ENCODE assay signal across 11 cellular contexts in the genomic region with DNA sequence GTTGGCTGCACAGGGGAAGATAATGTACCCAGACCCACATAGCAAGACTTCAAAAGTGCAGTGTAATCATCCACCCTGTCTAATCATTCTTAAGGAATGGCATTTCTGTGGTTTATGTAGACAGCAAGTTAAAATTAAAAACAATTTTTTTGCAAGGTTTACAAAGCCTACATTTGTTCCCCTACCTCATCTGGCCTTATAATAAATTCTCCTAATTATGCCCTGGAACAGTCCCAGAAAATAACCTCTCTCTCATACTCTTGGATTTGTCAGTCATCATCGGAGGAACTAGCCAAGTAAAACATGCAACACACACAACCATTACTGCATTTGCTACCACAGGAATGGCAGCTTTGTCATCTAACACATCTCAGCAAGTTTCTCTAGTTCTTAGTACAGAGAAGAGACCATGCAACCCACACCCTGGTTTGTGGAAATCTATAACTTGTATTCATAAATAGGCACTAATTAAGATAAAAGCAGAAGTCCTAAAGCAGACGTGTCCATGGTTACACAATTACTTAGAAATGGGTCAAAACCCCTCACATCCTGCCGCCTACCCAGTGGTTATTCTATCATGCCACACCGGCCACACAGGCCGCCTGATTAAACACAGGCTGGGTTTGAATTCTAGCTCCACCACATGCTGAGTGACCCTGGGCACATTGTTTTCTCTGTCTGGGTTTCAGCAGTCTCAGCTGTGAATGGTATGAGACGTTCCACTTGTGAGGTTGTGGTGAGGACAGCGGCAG. TPM values are rescaled to one million over a fixed set of nuclear protein-coding genes. Genes with fewer than 3 reads are reported as not detected.
DNase-seq lines count a peak whose midpoint lies in the region; ATAC-seq and TF ChIP-seq lines count a peak whose summit lies in the region.
"Had no signal": no experiment of that assay in that cellular context is flagged by ENCODE, and none has a peak within 500 bp of the region (broad histone marks: within the 10 kb centered on the region; RNA-seq: fewer than 3 reads in every experiment).

No MANE protein-coding gene starts in this region.

- TF ChIP-seq POLR2A in heart left ventricle (IDR thresholded peaks at IDR 0.05): no peak

- no peak for TF ChIP-seq CTCF in HEK293 (tag by site-specific recombination; IDR thresholded peaks at IDR 0.05)
- no peak for TF ChIP-seq CTCF in heart left ventricle (IDR thresholded peaks at IDR 0.05)

- DNase-seq in AG20443 (ENCODE audit: low spot score) (peak; percentile 76), RPMI7951 (ENCODE audit: low read depth) (peak; percentile 70), heart left ventricle (no peak), islet precursor cell (no peak), NCI-H345 treated with DMSO at 0.1 percent for 48 hours (lab: John Stamatoyannopoulos, UW; ENCODE audit: unreplicated experiment) (no peak), ureter (ENCODE audit: low spot score) (no peak)
- DNase-seq in stimulated activated CD4-positive, alpha-beta T cell treated with anti-CD3 and anti-CD28 coated beads, Interleukin-1b, Interleukin-23, amount 100 ng/mL, for 48 hours: no peak
- DNase-seq: effector memory CD4-positive, alpha-beta T cell; GF-D8 had no signal

- POLR2A ChIA-PET in HEK293 (lab: Yijun Ruan, JAX): interaction anchor here (0.6 kb wide), 1 partner anchor 70 kb away, joined by 4 read pairs; no protein-coding TSS in a partner anchor

- no peak overlapping the region for H3K4me3 ChIP-seq in HEK293 (ENCODE audit: low read depth, low read length)
- H3K4me3 ChIP-seq in heart left ventricle: no peak overlapping the region
- H3K4me3 ChIP-seq: vagina had no signal

- intact Hi-C loops in heart left ventricle (cut with DNase I): loop anchor here in 5 of 10 donors (5.0 to 10.0 kb wide), 4 partner anchors 43 to 164 kb away; no protein-coding TSS in a partner anchor

- ATAC-seq in heart left ventricle: peak in 3 of 4 donors; percentile 27 to 44 (median 33)

- H3K4me1 ChIP-seq in HEK293 (ENCODE audit: control insufficient read depth, insufficient read depth, low read length) (peaks cover 16% of the 10 kb centered on the region), heart left ventricle (peaks cover 0 to 79% (median 38%) of the 10 kb centered on the region in 12 donors)

- H3K27me3 ChIP-seq in heart left ventricle: no peaks in the 10 kb centered on the region
- H3K27me3 ChIP-seq: vagina had no signal

- WGBS in heart left ventricle, 4 donors: 39 to 51% (median 45%) methylated on average over 7 of the region's 7 CpGs

- no peaks in the 10 kb centered on the region for H3K9me3 ChIP-seq in HEK293 (ENCODE audit: control insufficient read depth, insufficient read depth, low read depth, low read length)
- no peaks in the 10 kb centered on the region for H3K9me3 ChIP-seq in heart left ventricle
- H3K9me3 ChIP-seq: vagina had no signal

- CTCF ChIA-PET in HEK293 (lab: Yijun Ruan, JAX): interaction anchor here (0.6 to 1.0 kb wide), 3 partner anchors 26 to 57 kb away, joined by 3 to 6 read pairs (median 3); no protein-coding TSS in a partner anchor

- H3K36me3 ChIP-seq in HEK293 (ENCODE audit: control insufficient read depth in 2 of 2, insufficient read depth in 1 of 2, low read length in 2 of 2) (no peaks in the 10 kb centered on the region), heart left ventricle (peaks cover 0 to 9% (median 0%) of the 10 kb centered on the region in 9 donors)
- H3K36me3 ChIP-seq: vagina had no signal

- H3K27ac ChIP-seq in HEK293 (ENCODE audit: extremely low read depth, low read depth, low read length) (peak overlapping the region; percentile 9; the same call in 1 of the 2 replicates), heart left ventricle (peak overlapping the region in 10 of 12 donors; percentile 5 to 55 (median 38))
- H3K27ac ChIP-seq: vagina had no signal

TF ChIP-seq in HEK293, 187 proteins besides CTCF, POLR2A, EP300 and RAD21:
- TF ChIP-seq ZNF354C (tag by site-specific recombination; IDR thresholded peaks at IDR 0.05; ENCODE audit: borderline replicate concordance, low read depth): no peak
- TF ChIP-seq, protein P1, sequence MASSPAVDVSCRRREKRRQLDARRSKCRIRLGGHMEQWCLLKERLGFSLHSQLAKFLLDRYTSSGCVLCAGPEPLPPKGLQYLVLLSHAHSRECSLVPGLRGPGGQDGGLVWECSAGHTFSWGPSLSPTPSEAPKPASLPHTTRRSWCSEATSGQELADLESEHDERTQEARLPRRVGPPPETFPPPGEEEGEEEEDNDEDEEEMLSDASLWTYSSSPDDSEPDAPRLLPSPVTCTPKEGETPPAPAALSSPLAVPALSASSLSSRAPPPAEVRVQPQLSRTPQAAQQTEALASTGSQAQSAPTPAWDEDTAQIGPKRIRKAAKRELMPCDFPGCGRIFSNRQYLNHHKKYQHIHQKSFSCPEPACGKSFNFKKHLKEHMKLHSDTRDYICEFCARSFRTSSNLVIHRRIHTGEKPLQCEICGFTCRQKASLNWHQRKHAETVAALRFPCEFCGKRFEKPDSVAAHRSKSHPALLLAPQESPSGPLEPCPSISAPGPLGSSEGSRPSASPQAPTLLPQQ (tag by site-specific recombination; IDR thresholded peaks at IDR 0.05): 0 out of 2 replicates have a peak, but pooled peaks have one; percentile 12
- peak; percentile 38; the same call in 1 of the 2 replicates for TF ChIP-seq OSR2 (tag by site-specific recombination; IDR thresholded peaks at IDR 0.05)
- no peak for TF ChIP-seq ZNF157 (tag by site-specific recombination; IDR thresholded peaks at IDR 0.05)
- TF ChIP-seq, protein P2, sequence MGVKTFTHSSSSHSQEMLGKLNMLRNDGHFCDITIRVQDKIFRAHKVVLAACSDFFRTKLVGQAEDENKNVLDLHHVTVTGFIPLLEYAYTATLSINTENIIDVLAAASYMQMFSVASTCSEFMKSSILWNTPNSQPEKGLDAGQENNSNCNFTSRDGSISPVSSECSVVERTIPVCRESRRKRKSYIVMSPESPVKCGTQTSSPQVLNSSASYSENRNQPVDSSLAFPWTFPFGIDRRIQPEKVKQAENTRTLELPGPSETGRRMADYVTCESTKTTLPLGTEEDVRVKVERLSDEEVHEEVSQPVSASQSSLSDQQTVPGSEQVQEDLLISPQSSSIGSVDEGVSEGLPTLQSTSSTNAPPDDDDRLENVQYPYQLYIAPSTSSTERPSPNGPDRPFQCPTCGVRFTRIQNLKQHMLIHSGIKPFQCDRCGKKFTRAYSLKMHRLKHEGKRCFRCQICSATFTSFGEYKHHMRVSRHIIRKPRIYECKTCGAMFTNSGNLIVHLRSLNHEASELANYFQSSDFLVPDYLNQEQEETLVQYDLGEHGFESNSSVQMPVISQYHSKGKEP (tag by site-specific recombination; IDR thresholded peaks at IDR 0.05): peak; percentile 55
- TF ChIP-seq, protein P3, sequence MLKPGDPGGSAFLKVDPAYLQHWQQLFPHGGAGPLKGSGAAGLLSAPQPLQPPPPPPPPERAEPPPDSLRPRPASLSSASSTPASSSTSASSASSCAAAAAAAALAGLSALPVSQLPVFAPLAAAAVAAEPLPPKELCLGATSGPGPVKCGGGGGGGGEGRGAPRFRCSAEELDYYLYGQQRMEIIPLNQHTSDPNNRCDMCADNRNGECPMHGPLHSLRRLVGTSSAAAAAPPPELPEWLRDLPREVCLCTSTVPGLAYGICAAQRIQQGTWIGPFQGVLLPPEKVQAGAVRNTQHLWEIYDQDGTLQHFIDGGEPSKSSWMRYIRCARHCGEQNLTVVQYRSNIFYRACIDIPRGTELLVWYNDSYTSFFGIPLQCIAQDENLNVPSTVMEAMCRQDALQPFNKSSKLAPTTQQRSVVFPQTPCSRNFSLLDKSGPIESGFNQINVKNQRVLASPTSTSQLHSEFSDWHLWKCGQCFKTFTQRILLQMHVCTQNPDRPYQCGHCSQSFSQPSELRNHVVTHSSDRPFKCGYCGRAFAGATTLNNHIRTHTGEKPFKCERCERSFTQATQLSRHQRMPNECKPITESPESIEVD (tag by site-specific recombination; IDR thresholded peaks at IDR 0.05): 0 out of 2 replicates have a peak, but pooled peaks have one; percentile 18
- TF ChIP-seq ZIC2 (tag by site-specific recombination; IDR thresholded peaks at IDR 0.05): peak; percentile 63
- no peak for TF ChIP-seq ZNF670 (tag by site-specific recombination; IDR thresholded peaks at IDR 0.05; ENCODE audit: low read depth)
- TF ChIP-seq, protein P4, sequence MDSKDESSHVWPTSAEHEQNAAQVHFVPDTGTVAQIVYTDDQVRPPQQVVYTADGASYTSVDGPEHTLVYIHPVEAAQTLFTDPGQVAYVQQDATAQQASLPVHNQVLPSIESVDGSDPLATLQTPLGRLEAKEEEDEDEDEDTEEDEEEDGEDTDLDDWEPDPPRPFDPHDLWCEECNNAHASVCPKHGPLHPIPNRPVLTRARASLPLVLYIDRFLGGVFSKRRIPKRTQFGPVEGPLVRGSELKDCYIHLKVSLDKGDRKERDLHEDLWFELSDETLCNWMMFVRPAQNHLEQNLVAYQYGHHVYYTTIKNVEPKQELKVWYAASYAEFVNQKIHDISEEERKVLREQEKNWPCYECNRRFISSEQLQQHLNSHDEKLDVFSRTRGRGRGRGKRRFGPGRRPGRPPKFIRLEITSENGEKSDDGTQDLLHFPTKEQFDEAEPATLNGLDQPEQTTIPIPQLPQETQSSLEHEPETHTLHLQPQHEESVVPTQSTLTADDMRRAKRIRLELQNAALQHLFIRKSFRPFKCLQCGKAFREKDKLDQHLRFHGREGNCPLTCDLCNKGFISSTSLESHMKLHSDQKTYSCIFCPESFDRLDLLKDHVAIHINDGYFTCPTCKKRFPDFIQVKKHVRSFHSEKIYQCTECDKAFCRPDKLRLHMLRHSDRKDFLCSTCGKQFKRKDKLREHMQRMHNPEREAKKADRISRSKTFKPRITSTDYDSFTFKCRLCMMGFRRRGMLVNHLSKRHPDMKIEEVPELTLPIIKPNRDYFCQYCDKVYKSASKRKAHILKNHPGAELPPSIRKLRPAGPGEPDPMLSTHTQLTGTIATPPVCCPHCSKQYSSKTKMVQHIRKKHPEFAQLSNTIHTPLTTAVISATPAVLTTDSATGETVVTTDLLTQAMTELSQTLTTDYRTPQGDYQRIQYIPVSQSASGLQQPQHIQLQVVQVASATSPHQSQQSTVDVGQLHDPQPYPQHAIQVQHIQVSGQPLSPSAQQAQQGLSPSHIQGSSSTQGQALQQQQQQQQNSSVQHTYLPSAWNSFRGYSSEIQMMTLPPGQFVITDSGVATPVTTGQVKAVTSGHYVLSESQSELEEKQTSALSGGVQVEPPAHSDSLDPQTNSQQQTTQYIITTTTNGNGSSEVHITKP (tag by site-specific recombination; IDR thresholded peaks at IDR 0.05): peak; percentile 89
- 0 out of 2 replicates have a peak, but pooled peaks have one; percentile 15 for TF ChIP-seq GLIS1 (tag by site-specific recombination; IDR thresholded peaks at IDR 0.05)

RNA-seq across cellular contexts. Expression of a gene that starts 19.0 kb away (rescaled TPM):
- total RNA-seq in RPMI7951 (2014; rRNA removed; shearing (Covaris generic)): 0.20 and 0.24 TPM in 2 replicates
- total RNA-seq in heart left ventricle (100 to 1,000 TPM; 491 to 713 (median 575) TPM), ureter (129 TPM)
- 100 to 1,000 TPM; 242 to 276 TPM for polyA plus RNA-seq in heart left ventricle

Comparison
In these comparisons a context has a peak if more than half of its experiments do, and no peak if none do; other contexts are left out.
1. DNase-seq: peak in AG20443 (single experiment) and RPMI7951 (single experiment); none in heart left ventricle (0 of 5), islet precursor cell (single experiment), stimulated activated CD4-positive, alpha-beta T cell treated with anti-CD3 and anti-CD28 coated beads, Interleukin-1b, Interleukin-23, amount 100 ng/mL, for 48 hours (single experiment), NCI-H345 treated with DMSO at 0.1 percent for 48 hours (single experiment) and ureter (single experiment).
2. RNA of a gene that starts 19.0 kb away (total RNA-seq): 491 to 713 TPM in heart left ventricle and 129 TPM in ureter (single experiment); 0.20 to 0.24 TPM in RPMI7951; every median in the first group is over 100 times any median in the second.